ENCODE assay signal across 17 cellular contexts in genomic region chr6:168048724-168049025, GRCh38. TPM values are rescaled to one million over a fixed set of nuclear protein-coding genes. Genes with fewer than 3 reads are reported as not detected.
DNase-seq lines count a peak whose midpoint lies in the region; ATAC-seq lines count a peak whose summit lies in the region.
"Had no signal": no experiment of that assay in that cellular context is flagged by ENCODE, and none has a peak within 500 bp of the region (broad histone marks: within the 10 kb centered on the region; RNA-seq: fewer than 3 reads in every experiment).

No MANE protein-coding gene starts in this region.

- no peak for DNase-seq in retina
- DNase-seq: ACHN; BE2C; CD4-positive, alpha-beta memory T cell; DMS153; DMS79; GF-D8; KBM-7 had no signal

- H3K27me3 ChIP-seq in BLaER1 treated with 17β-estradiol and CSF1 and Interleukin-3, amounts not matched to agents 10 nM and 100 nM, result peaks cover 0 to 21% (median 0%) of the 10 kb centered on the region in 11 experiments; a peak in 5 of 22 replicates
- no peaks in the 10 kb centered on the region for H3K27me3 ChIP-seq in layer of hippocampus (ENCODE audit: control insufficient read depth, insufficient read depth, low read length)
- H3K27me3 ChIP-seq: BE2C had no signal

- H3K4me3 ChIP-seq in BLaER1 treated with 17β-estradiol and CSF1 and Interleukin-3, amounts not matched to agents 10 nM and 100 nM, result no peak overlapping the region
- H3K4me3 ChIP-seq: HAP-1 had no signal

- H4K20me1 ChIP-seq in BLaER1 treated with 17β-estradiol and CSF1 and Interleukin-3, amounts not matched to agents 10 nM and 100 nM, result no peaks in the 10 kb centered on the region

- H3K4me2 ChIP-seq in BLaER1 treated with 17β-estradiol and CSF1 and Interleukin-3, amounts not matched to agents 10 nM and 100 nM, result peak overlapping the region in 7 of 11 experiments; percentile 17 to 92 (median 42); a peak in 12 of 22 replicates

- H3K36me3 ChIP-seq in BLaER1 treated with 17β-estradiol and CSF1 and Interleukin-3, amounts not matched to agents 10 nM and 100 nM, result no peaks in the 10 kb centered on the region
- H3K36me3 ChIP-seq: BE2C, HAP-1 had no signal

- ATAC-seq in HG03469 (IDR thresholded peaks at IDR 0.05; ENCODE audit: unreplicated experiment) (no peak), HG02610 (IDR thresholded peaks at IDR 0.05; ENCODE audit: unreplicated experiment) (no peak)
- ATAC-seq: HepG2 had no signal

- no peak overlapping the region for H3K9ac ChIP-seq in BLaER1 treated with 17β-estradiol and CSF1 and Interleukin-3, amounts not matched to agents 10 nM and 100 nM

- H3K9me3 ChIP-seq in BLaER1 treated with 17β-estradiol and CSF1 and Interleukin-3, amounts not matched to agents 10 nM and 100 nM (replicated peaks in 1 of 11), result no peaks in the 10 kb centered on the region
- H3K9me3 ChIP-seq: BE2C, HAP-1 had no signal

- H3K27ac ChIP-seq in BLaER1 treated with 17β-estradiol and CSF1 and Interleukin-3, amounts not matched to agents 10 nM and 100 nM, result no peak overlapping the region; a peak in 1 of 22 replicates
- peak overlapping the region; percentile 54 for H3K27ac ChIP-seq in angular gyrus (ENCODE audit: low read depth, low read length)
- H3K27ac ChIP-seq in layer of hippocampus (ENCODE audit: low read depth, low read length), result peak overlapping the region; percentile 76
- peak overlapping the region; percentile 65 for H3K27ac ChIP-seq in temporal lobe (ENCODE audit: low read depth, low read length)

- H3K4me1 ChIP-seq in BLaER1 treated with 17β-estradiol and CSF1 and Interleukin-3, amounts not matched to agents 10 nM and 100 nM, result peaks cover 30 to 66% (median 62%) of the 10 kb centered on the region in 10 experiments
- H3K4me1 ChIP-seq: BE2C, HAP-1 had no signal

RNA-seq across cellular contexts. Expression of gene FRMD1, which starts 30.3 kb away (rescaled TPM):
- total RNA-seq in temporal lobe, result not detected
- total RNA-seq: CD4-positive, alpha-beta memory T cell; H1; HepG2 had no signal

RNA-seq across cellular contexts. Expression of gene KIF25, which starts 51.2 kb away (rescaled TPM):
- 0.25 TPM for total RNA-seq in temporal lobe
- total RNA-seq: CD4-positive, alpha-beta memory T cell; HepG2 had no signal

Comparison
In these comparisons a context has a peak if more than half of its experiments do, and no peak if none do; other contexts are left out.
1. H3K27ac ChIP-seq: peak in angular gyrus (single experiment), layer of hippocampus (single experiment) and temporal lobe (single experiment); none in BLaER1 treated with 17β-estradiol and CSF1 and Interleukin-3, amounts not matched to agents 10 nM and 100 nM (0 of 11).